2 cellular contexts compared by ENCODE assay signal in genomic region chr6:27550692-27551091, GRCh38.
TF ChIP-seq lines count a peak whose summit lies in the region.

No MANE protein-coding gene starts in this region.

TF ChIP-seq in HCT116, 20 proteins besides CTCF, POLR2A, EP300 and RAD21 (continued from another document):
- TF ChIP-seq ZFX (IDR thresholded peaks at IDR 0.05): no peak
- no peak for TF ChIP-seq CEBPB (IDR thresholded peaks at IDR 0.05; ENCODE audit: low read depth)
- no peak for TF ChIP-seq YY1 (IDR thresholded peaks at IDR 0.05; ENCODE audit: extremely low read depth, insufficient replicate concordance, low read depth, low read length)
- no peak for TF ChIP-seq SIN3A (IDR thresholded peaks at IDR 0.05; ENCODE audit: low read depth)
- TF ChIP-seq ZBTB33 (IDR thresholded peaks at IDR 0.05; ENCODE audit: extremely low read depth, insufficient replicate concordance, low read length): no peak
- no peak for TF ChIP-seq MAX (IDR thresholded peaks at IDR 0.05)
TF ChIP-seq in HCT116: peak in this region for 0.

TF ChIP-seq in K562, 482 proteins besides CTCF, POLR2A, EP300 and RAD21 (continued from another document):
- TF ChIP-seq ZNF280B (CRISPR knock-in tag; IDR thresholded peaks at IDR 0.05): no peak
- no peak for TF ChIP-seq GABPA (tag; conservative IDR thresholded peaks at IDR 0.05; ENCODE audit: low read depth)
- 0 out of 2 replicates have a peak, but pooled peaks have one; percentile 11 for TF ChIP-seq DPF2 (IDR thresholded peaks at IDR 0.05)
- TF ChIP-seq TCF15 (CRISPR knock-in tag; IDR thresholded peaks at IDR 0.05): no peak
- 0 out of 4 replicates have a peak, but pooled peaks of 1 of the 2 experiments have one; percentile 4 for TF ChIP-seq FOXA3 (CRISPR knock-in tag; conservative IDR thresholded peaks at IDR 0.05 in 1 of 2, IDR thresholded peaks at IDR 0.05 in 1 of 2)
- peak; percentile 20; the same call in 1 of the 2 replicates for TF ChIP-seq ARID1B (IDR thresholded peaks at IDR 0.05)
- peak; percentile 52 for TF ChIP-seq STAT5A (IDR thresholded peaks at IDR 0.05; ENCODE audit: borderline replicate concordance, low read length)
- 0 out of 2 replicates have a peak, but pooled peaks have one; percentile 14 for TF ChIP-seq ARID3A (IDR thresholded peaks at IDR 0.05; ENCODE audit: borderline replicate concordance, low read depth, low read length)
TF ChIP-seq in K562: peak in this region for 11.
